1 cellular context compared by ENCODE assay signal in genomic region chr17:8961861-8962260, GRCh38.
TF ChIP-seq lines count a peak whose summit lies in the region.

No MANE protein-coding gene starts in this region.

TF ChIP-seq in H1, 55 proteins besides CTCF, POLR2A, EP300 and RAD21:
- TF ChIP-seq E2F6 (IDR thresholded peaks at IDR 0.05) (no peak), CREB1 (IDR thresholded peaks at IDR 0.05) (no peak), CBX5 (IDR thresholded peaks at IDR 0.05; ENCODE audit: low read depth, low read length) (no peak), CHD1 (IDR thresholded peaks at IDR 0.05; ENCODE audit: low read depth, low read length) (no peak), TAF7 (optimal IDR thresholded peaks at IDR 0.05; ENCODE audit: borderline replicate concordance, low read depth, low read length) (no peak), ASH2L (IDR thresholded peaks at IDR 0.05; ENCODE audit: low read length) (no peak), SP4 (IDR thresholded peaks at IDR 0.05; ENCODE audit: low read length) (no peak), BRCA1 (IDR thresholded peaks at IDR 0.05; ENCODE audit: low read depth, low read length) (no peak), BCL11A (IDR thresholded peaks at IDR 0.05; ENCODE audit: low read depth in 2 of 2, low read length in 2 of 2) (no peak), TEAD4 (IDR thresholded peaks at IDR 0.05; ENCODE audit: low read depth, low read length) (no peak), TCF12 (IDR thresholded peaks at IDR 0.05; ENCODE audit: low read depth, low read length) (no peak), MAX (IDR thresholded peaks at IDR 0.05) (no peak), SUZ12 (IDR thresholded peaks at IDR 0.05; ENCODE audit: low read length) (no peak), KDM1A (IDR thresholded peaks at IDR 0.05; ENCODE audit: borderline replicate concordance, low read length) (no peak)
